Comparison of ENCODE assay signal across 11 cellular contexts in the genomic region with DNA sequence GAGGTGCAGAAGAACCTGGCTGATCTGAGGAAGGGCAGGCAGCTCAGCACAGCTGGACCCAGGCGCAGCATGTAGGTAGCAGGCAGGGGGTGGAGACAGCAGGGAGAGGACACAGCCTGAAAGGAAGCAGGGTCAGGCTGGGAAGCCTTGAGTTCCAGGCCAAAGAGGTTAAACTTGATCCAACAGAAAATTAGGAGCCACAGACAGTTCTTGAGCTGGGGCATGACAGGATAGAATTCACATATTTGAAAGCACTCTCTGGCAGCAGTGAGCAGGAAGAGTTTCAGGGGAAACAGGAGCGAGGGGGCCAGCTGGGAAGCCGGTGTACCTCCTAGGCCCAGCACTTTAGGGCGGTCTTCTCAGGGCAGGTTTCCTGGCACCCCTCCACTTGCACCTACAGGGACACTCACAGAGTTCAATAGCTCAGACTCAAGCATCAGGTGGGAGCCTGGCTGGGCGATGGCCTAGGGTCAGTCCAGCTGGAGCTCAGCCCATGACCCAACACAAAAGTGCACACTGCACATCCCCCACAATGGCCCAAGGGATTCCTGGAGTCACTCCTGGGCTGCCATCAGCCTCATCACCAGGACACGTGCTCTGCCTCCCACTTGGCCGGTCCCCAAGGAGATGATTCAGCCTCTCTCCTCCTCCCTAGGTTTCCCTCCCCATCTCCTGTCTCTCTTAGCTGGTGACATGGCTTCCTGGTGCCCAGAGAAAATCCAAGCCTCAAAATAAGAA. TPM values are rescaled to one million over a fixed set of nuclear protein-coding genes. Genes with fewer than 3 reads are reported as not detected.
DNase-seq lines count a peak whose midpoint lies in the region; ATAC-seq and TF ChIP-seq lines count a peak whose summit lies in the region.
"Had no signal": no experiment of that assay in that cellular context is flagged by ENCODE, and none has a peak within 500 bp of the region (broad histone marks: within the 10 kb centered on the region; RNA-seq: fewer than 3 reads in every experiment).

No MANE protein-coding gene starts in this region.

- no peaks in the 10 kb centered on the region for H3K79me2 ChIP-seq in osteoblast (ENCODE audit: insufficient read depth, low read length)

- no peaks in the 10 kb centered on the region for H4K20me1 ChIP-seq in osteoblast (ENCODE audit: insufficient read depth, low read length)

- peak; percentile 61 for DNase-seq in BJ (ENCODE audit: low read depth)
- DNase-seq in LoVo (ENCODE audit: low spot score), result peak; percentile 38
- DNase-seq in osteoblast (ENCODE audit: insufficient read length, low spot score, missing footprints), result peak; percentile 98
- DNase-seq in OCI-M2 (lab: John Stamatoyannopoulos, UW; ENCODE audit: unreplicated experiment), result no peak
- no peak for DNase-seq in central memory CD4-positive, alpha-beta T cell
- DNase-seq in WERI-Rb-1, result no peak
- DNase-seq: NCI-H2171 treated with DMSO at 0.1 percent for 48 hours, T-cell, upper lobe of left lung had no signal

- H3K4me1 ChIP-seq in osteoblast (ENCODE audit: insufficient read depth, low read length), result peaks cover 11% of the 10 kb centered on the region
- H3K4me1 ChIP-seq: upper lobe of left lung had no signal

- CTCF ChIA-PET in BJ (lab: Yijun Ruan, JAX), result interaction anchor here (0.6 to 1.0 kb wide), 3 partner anchors 18 to 710 kb away, joined by 3 to 5 read pairs (median 3); no protein-coding TSS in a partner anchor

- TF ChIP-seq CTCF in BJ (IDR thresholded peaks at IDR 0.05; ENCODE audit: insufficient read depth, low read depth, low read length) (no peak), osteoblast (IDR thresholded peaks at IDR 0.05; ENCODE audit: extremely low read depth, low read depth, low read length) (no peak), WERI-Rb-1 (IDR thresholded peaks at IDR 0.05; ENCODE audit: low read depth, low read length) (no peak)

- H3K36me3 ChIP-seq in BJ (ENCODE audit: control insufficient read depth, insufficient read depth, low read length), result no peaks in the 10 kb centered on the region
- no peaks in the 10 kb centered on the region for H3K36me3 ChIP-seq in osteoblast (ENCODE audit: insufficient read depth, low read length)
- no peaks in the 10 kb centered on the region for H3K36me3 ChIP-seq in WERI-Rb-1
- H3K36me3 ChIP-seq: upper lobe of left lung had no signal

- ATAC-seq in esophagus mucosa, result peak; percentile 54
- ATAC-seq in GM21737 (IDR thresholded peaks at IDR 0.05; ENCODE audit: unreplicated experiment), result no peak
- ATAC-seq: T-cell had no signal

- H2AFZ ChIP-seq in osteoblast (ENCODE audit: low read length), result peak overlapping the region; percentile 52

- no peak overlapping the region for H3K27ac ChIP-seq in osteoblast (ENCODE audit: low read depth, low read length)
- no peak overlapping the region for H3K27ac ChIP-seq in WERI-Rb-1
- H3K27ac ChIP-seq: upper lobe of left lung had no signal

- no peaks in the 10 kb centered on the region for H3K9me3 ChIP-seq in osteoblast (ENCODE audit: low read depth, low read length)
- no peaks in the 10 kb centered on the region for H3K9me3 ChIP-seq in WERI-Rb-1 (ENCODE audit: severe bottlenecking)
- H3K9me3 ChIP-seq: upper lobe of left lung had no signal

- POLR2A ChIA-PET in BJ (lab: Charles Lee), result interaction anchor here (0.6 kb wide), 1 partner anchor 88 kb away, joined by 3 read pairs; no protein-coding TSS in a partner anchor

- no peak overlapping the region for H3K4me3 ChIP-seq in BJ (ENCODE audit: low read depth, low read length)
- H3K4me3 ChIP-seq in osteoblast (ENCODE audit: insufficient read depth, low read length), result no peak overlapping the region
- no peak overlapping the region for H3K4me3 ChIP-seq in WERI-Rb-1 (ENCODE audit: low read depth, low read length)
- H3K4me3 ChIP-seq: upper lobe of left lung had no signal

- H3K4me2 ChIP-seq in osteoblast (ENCODE audit: insufficient read depth, low read length), result peak overlapping the region; percentile 21

- H3K27me3 ChIP-seq in BJ (ENCODE audit: control insufficient read depth, insufficient read depth, low read length) (no peaks in the 10 kb centered on the region), osteoblast (ENCODE audit: insufficient read depth, low read length) (peaks cover 11% of the 10 kb centered on the region), WERI-Rb-1 (ENCODE audit: insufficient read depth, low read depth, severe bottlenecking) (no peaks in the 10 kb centered on the region)
- H3K27me3 ChIP-seq: upper lobe of left lung had no signal

RNA-seq across cellular contexts. Expression of a gene that starts 22.7 kb away (rescaled TPM):
- 0.02 and 0.13 TPM in 2 replicates for polyA plus RNA-seq in BJ (2011; rRNA removed)
- polyA minus RNA-seq in BJ (2011; rRNA and poly(A)+ RNA removed), result 0.31 and 0.38 TPM in 2 replicates
- not detected for total RNA-seq in esophagus mucosa
- total RNA-seq in osteoblast, result under 0.01 TPM in 1 of 2 replicates, not detected in the other

RNA-seq across cellular contexts. Expression of a gene that starts 56.9 kb away (rescaled TPM):
- 1.6 and 2.1 TPM in 2 replicates for polyA plus RNA-seq in BJ (2011; rRNA removed)
- polyA minus RNA-seq in BJ (2011; rRNA and poly(A)+ RNA removed), result 2.7 and 2.8 TPM in 2 replicates
- total RNA-seq in esophagus mucosa, result 9.1 TPM
- 0.72 and 1.8 TPM in 2 replicates for total RNA-seq in osteoblast

Comparison
In these comparisons a context has a peak if more than half of its experiments do, and no peak if none do; other contexts are left out.
1. DNase-seq: peak in BJ (single experiment), LoVo (single experiment) and osteoblast (single experiment); none in OCI-M2 (single experiment), central memory CD4-positive, alpha-beta T cell (single experiment) and WERI-Rb-1 (single experiment).